ENCODE assay signal across 32 cellular contexts in the genomic region with DNA sequence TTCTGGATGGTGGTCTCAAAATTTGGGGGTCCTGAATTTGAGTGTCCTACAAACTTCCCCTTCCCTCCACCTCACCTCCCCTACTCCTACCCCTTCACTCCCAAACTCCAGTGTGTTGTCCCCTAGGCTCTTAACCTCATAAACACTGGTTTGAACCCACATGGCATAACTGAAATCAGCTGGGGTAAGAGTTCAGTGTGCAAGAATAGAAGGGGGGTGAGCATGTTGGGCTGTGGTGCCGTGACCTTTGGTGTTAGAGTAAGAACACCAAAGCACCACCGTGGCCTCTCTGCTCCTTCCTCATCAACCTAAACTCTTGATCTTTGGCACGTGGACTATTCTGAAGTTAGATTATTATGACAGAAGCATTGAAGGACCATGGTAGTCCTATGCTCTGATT. TPM values are rescaled to one million over a fixed set of nuclear protein-coding genes. Genes with fewer than 3 reads are reported as not detected.
DNase-seq lines count a peak whose midpoint lies in the region; ATAC-seq, FAIRE-seq and TF ChIP-seq lines count a peak whose summit lies in the region.
"Had no signal": no experiment of that assay in that cellular context is flagged by ENCODE, and none has a peak within 500 bp of the region (broad histone marks: within the 10 kb centered on the region; RNA-seq: fewer than 3 reads in every experiment).

No MANE protein-coding gene starts in this region.

- in situ Hi-C loops in gastrocnemius medialis (cut with MboI; ENCODE audit: low sequenced_read_pairs in 4 of 4): no loop called here

- peak overlapping the region; percentile 15 for H3K27ac Mint-ChIP-seq in dendritic cell treated with granulocyte-macrophage colony-stimulating factor and Interleukin-4, amounts not matched to agents 40 ng/mL and 50 ng/mL, for 4 days

- H3K9me3 ChIP-seq in heart left ventricle: no peaks in the 10 kb centered on the region
- H3K9me3 ChIP-seq in gastrocnemius medialis: no peaks in the 10 kb centered on the region
- H3K9me3 ChIP-seq in kidney (ENCODE audit: control insufficient read depth in 1 of 2, low read length in 2 of 2): no peaks in the 10 kb centered on the region
- H3K9me3 ChIP-seq: BLaER1, Caco-2, colonic mucosa had no signal

- no peaks in the 10 kb centered on the region for H3K27me3 Mint-ChIP-seq in dendritic cell treated with granulocyte-macrophage colony-stimulating factor and Interleukin-4, amounts not matched to agents 40 ng/mL and 50 ng/mL, for 4 days
- H3K27me3 Mint-ChIP-seq: activated B cell treated with CpG ODN at 0.5 μM for 24 hours had no signal

- intact Hi-C loops in heart left ventricle (cut with DNase I): loop anchor here in 1 of 10 donors (5.0 kb wide), 1 partner anchor 34 kb away; the partner anchor contains the start of gene MAP3K12
- intact Hi-C loops in left cardiac atrium (cut with DNase I): no loop called here
- intact Hi-C loops in dendritic cell treated with granulocyte-macrophage colony-stimulating factor and Interleukin-4, amounts not matched to agents 40 ng/mL and 50 ng/mL, for 4 days (cut with micrococcal nuclease): no loop called here
- intact Hi-C loops in gastrocnemius medialis (cut with DNase I; ENCODE audit: low total_unique reads): no loop called here
- intact Hi-C loops in kidney (cut with DNase I): no loop called here

- no peak for DNase-seq in heart left ventricle
- no peak for DNase-seq in left cardiac atrium
- DNase-seq in gastrocnemius medialis: peak in 1 of 2 donors; percentile 6
- no peak for DNase-seq in cerebellum (ENCODE audit: low spot score)
- DNase-seq in SHP77 treated with DMSO at 0.1 percent for 48 hours (lab: John Stamatoyannopoulos, UW): no peak
- DNase-seq in kidney: no peak
- DNase-seq: ACHN; activated B cell treated with CpG ODN at 0.5 μM for 24 hours; activated CD8-positive, alpha-beta memory T cell treated with anti-CD3 and anti-CD28 coated beads, Interleukin-2, amount 50 U/mL, for 4 hours; activated effector memory CD4-positive, alpha-beta T cell treated with anti-CD3 and anti-CD28 coated beads, Interleukin-2, amount 50 U/mL, for 16 hours; Caco-2; colonic mucosa; DMS79; H7; islet precursor cell; NCI-H1105; NCI-H2029; NCI-H345; PC-9; SHP77; stimulated activated CD4-positive, alpha-beta T cell treated with anti-CD3 and anti-CD28 coated beads, Interleukin-2, amount 100 ng/mL, for 24 hours; T1000 had no signal

- H3K4me1 Mint-ChIP-seq in dendritic cell treated with granulocyte-macrophage colony-stimulating factor and Interleukin-4, amounts not matched to agents 40 ng/mL and 50 ng/mL, for 4 days (ENCODE audit: low read depth): peaks cover 58% of the 10 kb centered on the region

- H3K4me1 ChIP-seq in heart left ventricle: peaks cover 2 to 81% (median 56%) of the 10 kb centered on the region in 12 donors
- H3K4me1 ChIP-seq in KMS-11 (ENCODE audit: low read depth, poor library complexity, severe bottlenecking): peaks cover 100% of the 10 kb centered on the region
- H3K4me1 ChIP-seq in gastrocnemius medialis: peaks cover 79 to 90% of the 10 kb centered on the region in 2 donors
- peaks cover 11 to 23% of the 10 kb centered on the region in 2 donors for H3K4me1 ChIP-seq in kidney (ENCODE audit: control insufficient read depth in 1 of 2, insufficient read depth in 1 of 2, low read depth in 1 of 2, low read length in 2 of 2)
- H3K4me1 ChIP-seq: BLaER1, Caco-2 had no signal

- H3K27me3 ChIP-seq in heart left ventricle: no peaks in the 10 kb centered on the region
- no peaks in the 10 kb centered on the region for H3K27me3 ChIP-seq in KMS-11 (ENCODE audit: insufficient read depth, low read depth)
- no peaks in the 10 kb centered on the region for H3K27me3 ChIP-seq in gastrocnemius medialis
- H3K27me3 ChIP-seq: BLaER1, colonic mucosa had no signal

- TF ChIP-seq CTCF in heart left ventricle (IDR thresholded peaks at IDR 0.05): no peak
- no peak for TF ChIP-seq CTCF in KMS-11 (conservative IDR thresholded peaks at IDR 0.05; ENCODE audit: low read depth, low read length)
- TF ChIP-seq CTCF in gastrocnemius medialis (IDR thresholded peaks at IDR 0.05 in 4 of 5, conservative IDR thresholded peaks at IDR 0.05 in 1 of 5): no peak
- TF ChIP-seq CTCF in kidney (IDR thresholded peaks at IDR 0.05; ENCODE audit: borderline replicate concordance, extremely low read depth, insufficient read depth): no peak

- H3K9ac ChIP-seq in KMS-11 (peak overlapping the region; percentile 9; the same call in 1 of the 2 replicates), kidney (ENCODE audit: low read length in 2 of 2) (no peak overlapping the region)
- H3K9ac ChIP-seq: BLaER1 had no signal

- H3K9me3 Mint-ChIP-seq in dendritic cell treated with granulocyte-macrophage colony-stimulating factor and Interleukin-4, amounts not matched to agents 40 ng/mL and 50 ng/mL, for 4 days: no peaks in the 10 kb centered on the region
- H3K9me3 Mint-ChIP-seq: activated B cell treated with CpG ODN at 0.5 μM for 24 hours had no signal

- peak overlapping the region in 9 of 12 donors; percentile 8 to 75 (median 44) for H3K27ac ChIP-seq in heart left ventricle
- H3K27ac ChIP-seq in KMS-11: peak overlapping the region; percentile 37
- H3K27ac ChIP-seq in gastrocnemius medialis: peak overlapping the region; percentile 71 to 84 (median 78)
- peak overlapping the region in 1 of 2 donors; percentile 21 for H3K27ac ChIP-seq in kidney (ENCODE audit: low read depth in 2 of 2, low read length in 2 of 2)
- H3K27ac ChIP-seq: BLaER1, colonic mucosa, PC-9 had no signal

- H3K4me2 ChIP-seq in KMS-11: peak overlapping the region; percentile 93
- H3K4me2 ChIP-seq: BLaER1, PC-9 had no signal

- no peak overlapping the region for H3K4me3 Mint-ChIP-seq in dendritic cell treated with granulocyte-macrophage colony-stimulating factor and Interleukin-4, amounts not matched to agents 40 ng/mL and 50 ng/mL, for 4 days
- H3K4me3 Mint-ChIP-seq: activated B cell treated with CpG ODN at 0.5 μM for 24 hours had no signal

- WGBS in heart left ventricle, 4 donors: 51 to 62% (median 57%) methylated on average over 3 of the region's 3 CpGs

- no peak overlapping the region for H2AFZ ChIP-seq in KMS-11 (ENCODE audit: low read depth)
- H2AFZ ChIP-seq: PC-9 had no signal

- H3K79me2 ChIP-seq in KMS-11 (ENCODE audit: insufficient read depth, low read depth): peaks cover 98% of the 10 kb centered on the region

- H3K36me3 Mint-ChIP-seq in dendritic cell treated with granulocyte-macrophage colony-stimulating factor and Interleukin-4, amounts not matched to agents 40 ng/mL and 50 ng/mL, for 4 days (ENCODE audit: low read depth): peaks cover 100% of the 10 kb centered on the region

- TF ChIP-seq POLR2A in heart left ventricle (IDR thresholded peaks at IDR 0.05): no peak
- TF ChIP-seq POLR2A in gastrocnemius medialis (IDR thresholded peaks at IDR 0.05): no peak

- FAIRE-seq in kidney (lab: Jason Lieb, UNC): no peak
- FAIRE-seq: endometrium, urothelium cell line had no signal

- H3K36me3 ChIP-seq in heart left ventricle (peaks cover 8 to 100% (median 100%) of the 10 kb centered on the region in 9 donors), KMS-11 (ENCODE audit: insufficient read depth) (peaks cover 96% of the 10 kb centered on the region), gastrocnemius medialis (peaks cover 0 to 100% of the 10 kb centered on the region in 2 donors), kidney (ENCODE audit: control insufficient read depth in 1 of 2, insufficient read depth in 2 of 2, low read length in 2 of 2) (peaks cover 78 to 97% of the 10 kb centered on the region in 2 donors)

- peaks cover 61% of the 10 kb centered on the region for H4K20me1 ChIP-seq in KMS-11 (ENCODE audit: insufficient read depth)

- ATAC-seq in heart left ventricle (no peak), left cardiac atrium (no peak), gastrocnemius medialis (no peak)

- no peak overlapping the region for H3K4me3 ChIP-seq in heart left ventricle
- no peak overlapping the region for H3K4me3 ChIP-seq in KMS-11 (IDR thresholded peaks at IDR 0.05; ENCODE audit: insufficient read depth, low read depth, low read length)
- H3K4me3 ChIP-seq in gastrocnemius medialis: no peak overlapping the region
- H3K4me3 ChIP-seq in kidney (ENCODE audit: low read length in 2 of 2): no peak overlapping the region
- H3K4me3 ChIP-seq: BLaER1, colonic mucosa, PC-9, skin epidermis had no signal

RNA-seq across cellular contexts. Expression of gene PCBP2, which starts 11.0 kb away (rescaled TPM):
- total RNA-seq in heart left ventricle: 100 to 1,000 TPM; 293 to 642 (median 559) TPM
- 100 to 1,000 TPM; 290 to 343 TPM for polyA plus RNA-seq in heart left ventricle
- total RNA-seq in left cardiac atrium: 100 to 1,000 TPM; 504 to 545 TPM
- total RNA-seq in gastrocnemius medialis: 100 to 1,000 TPM; 113 to 257 (median 191) TPM
- total RNA-seq in cerebellum: 280 TPM
- 732 TPM for total RNA-seq in kidney
- 597 TPM for polyA plus RNA-seq in kidney (ENCODE audit: insufficient read depth, low read depth, low replicate concordance)

RNA-seq across cellular contexts. Expression of gene PRR13, which starts 21.4 kb away (rescaled TPM):
- total RNA-seq in heart left ventricle (100 to 1,000 TPM in 1 of 9 donors, 10 to 100 TPM in 8; 25.7 to 100 (median 53.1) TPM), left cardiac atrium (10 to 100 TPM; 73.5 to 90.2 TPM), gastrocnemius medialis (10 to 100 TPM; 40.3 to 90.4 (median 74.2) TPM), cerebellum (6.2 TPM), kidney (226 TPM)
- polyA plus RNA-seq in heart left ventricle (100 to 1,000 TPM in 1 of 2 donors, 10 to 100 TPM in 1; 39.5 to 121 TPM), kidney (ENCODE audit: insufficient read depth, low read depth, low replicate concordance) (889 TPM)

RNA-seq across cellular contexts. Expression of gene MAP3K12, which starts 36.3 kb away (rescaled TPM):
- 10 to 100 TPM in 2 of 9 donors, 1 to 10 TPM in 7; 3.3 to 12.6 (median 4.2) TPM for total RNA-seq in heart left ventricle
- 1 to 10 TPM; 4.5 to 6.5 TPM for polyA plus RNA-seq in heart left ventricle
- total RNA-seq in left cardiac atrium: 1 to 10 TPM; 9.1 to 9.7 TPM
- total RNA-seq in gastrocnemius medialis: 1 to 10 TPM; 1.1 to 9.9 (median 3.8) TPM
- total RNA-seq in cerebellum: 32.9 TPM
- total RNA-seq in kidney: 21.8 TPM
- polyA plus RNA-seq in kidney (ENCODE audit: insufficient read depth, low read depth, low replicate concordance): 15.2 TPM

RNA-seq across cellular contexts. Expression of gene TARBP2, which starts 38.1 kb away (rescaled TPM):
- total RNA-seq in heart left ventricle (10 to 100 TPM in 5 of 9 donors, 1 to 10 TPM in 4; 7.8 to 19.5 (median 10.1) TPM), left cardiac atrium (10 to 100 TPM; 12.5 to 15.3 TPM), gastrocnemius medialis (10 to 100 TPM in 2 of 4 donors, 1 to 10 TPM in 2; 6.8 to 17.4 (median 11.6) TPM), cerebellum (26.4 TPM), kidney (32.5 TPM)
- polyA plus RNA-seq in heart left ventricle (10 to 100 TPM; 12.6 to 23.5 TPM), kidney (ENCODE audit: insufficient read depth, low read depth, low replicate concordance) (36.3 TPM)

RNA-seq across cellular contexts. Expression of gene AMHR2, which starts 39.3 kb away (rescaled TPM):
- total RNA-seq in heart left ventricle: 1 to 10 TPM in 2 of 9 donors, under 1 TPM in 2, not detected in 5; 0.30 to 2.2 (median 0.78) TPM
- under 1 TPM in 1 of 2 donors, not detected in 1; 0.57 TPM for polyA plus RNA-seq in heart left ventricle
- total RNA-seq in left cardiac atrium: under 1 TPM in 1 of 2 donors, not detected in 1; 0.34 TPM
- 1 to 10 TPM in 2 of 4 donors, not detected in 2; 1.0 to 1.4 TPM for total RNA-seq in gastrocnemius medialis
- not detected for total RNA-seq in cerebellum
- total RNA-seq in kidney: not detected
- not detected for polyA plus RNA-seq in kidney (ENCODE audit: insufficient read depth, low read depth, low replicate concordance)
- total RNA-seq: activated B cell treated with CpG ODN at 0.5 μM for 24 hours, fibroblast of lung, LHCN-M2, PC-9, pulmonary artery endothelial cell, temporal lobe had no signal
- polyA plus RNA-seq: fibroblast of lung had no signal
